7 cellular contexts compared by ENCODE assay signal in the genomic region with DNA sequence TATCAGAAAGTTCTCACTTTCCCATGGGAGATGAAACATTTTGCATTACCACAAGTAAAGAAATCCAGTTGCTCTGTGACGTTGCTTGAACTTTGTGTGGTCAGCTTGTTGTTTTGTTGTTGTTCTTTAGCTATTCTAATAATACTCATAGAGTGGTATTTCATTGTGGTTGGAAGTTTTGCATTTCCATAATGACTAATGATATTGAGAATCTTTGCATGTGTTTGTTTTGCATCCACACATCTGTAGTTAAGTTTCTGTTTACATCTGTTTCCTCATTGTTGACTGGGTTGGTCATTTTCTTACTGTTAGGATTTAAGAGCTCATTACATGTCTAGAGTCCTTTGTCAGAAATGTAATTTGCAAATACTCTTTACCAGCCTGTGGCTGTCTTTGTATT.
A peak's percentile ranks its signal among the peaks of the same experiment; 100 is the strongest.
DNase-seq lines count a peak whose midpoint lies in the region; ATAC-seq, FAIRE-seq and TF ChIP-seq lines count a peak whose summit lies in the region.
"Not testable (repeated sequence)": the region's sequence is repeated elsewhere in the genome, so short reads cannot be mapped to it uniquely, and the experiment has no call there.

No MANE protein-coding gene starts in this region.

- H4K20me1 ChIP-seq in endothelial cell of umbilical vein (replicated peaks; ENCODE audit: control insufficient read depth, extremely low read depth, insufficient read depth, low read length): not testable (repeated sequence)

- H2AFZ ChIP-seq in endothelial cell of umbilical vein (ENCODE audit: low read depth, low read length): not testable (repeated sequence)

- CTCF ChIA-PET in endothelial cell of umbilical vein (lab: Charles Lee): not testable (repeated sequence)

- dilution Hi-C loops in endothelial cell of umbilical vein (cut with MboI; ENCODE audit: extremely low pct_ligation_motif_present, low sequenced_read_pairs): not testable (repeated sequence)

- TF ChIP-seq POLR2A in endothelial cell of umbilical vein (IDR thresholded peaks at IDR 0.05; ENCODE audit: low read depth, low read length): not testable (repeated sequence)

- BruUV-seq in endothelial cell of umbilical vein (replicated peaks; lab: Mats Ljungman, UMichigan): not testable (repeated sequence)

- H3K36me3 ChIP-seq in endothelial cell of umbilical vein (ENCODE audit: control insufficient read depth in 2 of 2, extremely low read depth in 1 of 2, insufficient read depth in 2 of 2, low read length in 2 of 2): not testable (repeated sequence)

- not testable (repeated sequence) for H3K4me3 ChIP-seq in endothelial cell of umbilical vein (replicated peaks in 1 of 3; ENCODE audit: insufficient read depth in 1 of 3, low read depth in 1 of 3, low read length in 3 of 3)

- not testable (repeated sequence) for H3K4me1 ChIP-seq in endothelial cell of umbilical vein (ENCODE audit: control insufficient read depth, extremely low read depth, insufficient read depth, low read length)

- not testable (repeated sequence) for H3K9me1 ChIP-seq in endothelial cell of umbilical vein (replicated peaks; ENCODE audit: control insufficient read depth, extremely low read depth, insufficient read depth, low read length)

- DNase-seq in endothelial cell of umbilical vein (ENCODE audit: low read depth, low spot score): not testable (repeated sequence)

- not testable (repeated sequence) for H3K27ac ChIP-seq in endothelial cell of umbilical vein (ENCODE audit: insufficient read depth, low read depth, low read length)

- not testable (repeated sequence) for H3K9ac ChIP-seq in endothelial cell of umbilical vein (replicated peaks; ENCODE audit: extremely low read depth, insufficient read depth, low read length)

- H3K27me3 ChIP-seq in endothelial cell of umbilical vein (ENCODE audit: control insufficient read depth in 2 of 2, insufficient read depth in 2 of 2, low read length in 2 of 2): not testable (repeated sequence)

- intact Hi-C loops in endothelial cell of umbilical vein (cut with micrococcal nuclease): not testable (repeated sequence)

- TF ChIP-seq CTCF in endothelial cell of umbilical vein (IDR thresholded peaks at IDR 0.05; ENCODE audit: extremely low read depth in 1 of 2, insufficient read depth in 1 of 2, low read depth in 1 of 2, low read length in 2 of 2): not testable (repeated sequence)

- H3K79me2 ChIP-seq in endothelial cell of umbilical vein (ENCODE audit: control insufficient read depth, insufficient read depth, low read length): not testable (repeated sequence)

- ATAC-seq in GM18520 (IDR thresholded peaks at IDR 0.05; ENCODE audit: unreplicated experiment) (peak; percentile 95), GM19438 (IDR thresholded peaks at IDR 0.05; ENCODE audit: low read depth, unreplicated experiment) (peak; percentile 92), GM21717 (IDR thresholded peaks at IDR 0.05; ENCODE audit: unreplicated experiment) (peak; percentile 86), HG02884 (IDR thresholded peaks at IDR 0.05; ENCODE audit: unreplicated experiment) (peak; percentile 72), HG03139 (IDR thresholded peaks at IDR 0.05; ENCODE audit: unreplicated experiment) (peak; percentile 88), HG03571 (IDR thresholded peaks at IDR 0.05; ENCODE audit: unreplicated experiment) (peak; percentile 81)

- peak; percentile 74 for FAIRE-seq in endothelial cell of umbilical vein (lab: Jason Lieb, UNC)

- POLR2A ChIA-PET in endothelial cell of umbilical vein (lab: Charles Lee): not testable (repeated sequence)

- H3K4me2 ChIP-seq in endothelial cell of umbilical vein (ENCODE audit: insufficient read depth, low read length): not testable (repeated sequence)

- H3K9me3 ChIP-seq in endothelial cell of umbilical vein (replicated peaks; ENCODE audit: control insufficient read depth, insufficient read depth, low read length): not testable (repeated sequence)
